18 cellular contexts compared by ENCODE assay signal in the genomic region with DNA sequence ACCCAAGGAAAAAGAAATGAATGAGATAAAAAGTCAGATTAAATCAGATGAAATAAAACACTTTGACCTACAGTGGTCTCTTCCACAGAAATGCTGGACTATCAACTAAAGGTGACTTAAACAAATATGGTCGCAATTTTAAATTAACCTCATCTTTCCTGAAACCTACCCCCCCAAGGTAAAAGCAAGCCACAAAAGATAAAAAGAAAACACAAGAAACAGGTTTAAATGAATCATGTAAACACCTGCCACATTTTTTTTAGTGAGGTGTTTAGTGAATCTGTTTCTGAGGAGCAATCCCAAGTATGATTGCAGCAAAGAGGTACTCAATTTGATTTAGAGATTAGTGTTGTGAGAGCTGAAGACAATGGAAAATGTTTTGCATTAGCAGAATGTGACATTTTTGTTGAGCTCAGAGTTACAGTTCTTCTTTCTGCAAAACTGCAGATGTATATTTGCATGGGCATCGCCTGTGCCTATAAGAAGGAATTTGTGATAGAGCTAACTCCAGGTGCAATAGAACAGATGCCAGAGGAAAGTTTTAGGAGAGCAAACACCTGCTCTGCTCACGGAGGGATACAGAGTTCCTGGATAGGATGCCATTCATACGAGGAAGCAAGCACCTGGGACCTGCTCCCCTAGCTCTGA.
"Had no signal": no experiment of that assay in that cellular context is flagged by ENCODE, and none has a peak within 500 bp of the region (broad histone marks: within the 10 kb centered on the region; RNA-seq: fewer than 3 reads in every experiment).

No MANE protein-coding gene starts in this region.

- H3K4me3 Mint-ChIP-seq: activated CD4-positive, alpha-beta T cell treated with anti-CD3 and anti-CD28 coated beads, Interleukin-2, amount 10 ng/mL, durations not matched to agents 7 days and 5 days; activated CD8-positive, alpha-beta T cell treated with anti-CD3 and anti-CD28 coated beads, Interleukin-2, amount 10 ng/mL, durations not matched to agents 7 days and 5 days; activated naive CD8-positive, alpha-beta T cell treated with anti-CD3 and anti-CD28 coated beads, Interleukin-2, amount 50 U/mL, for 24 hours; activated T-cell treated with anti-CD3 and anti-CD28 coated beads, Interleukin-2, amount 50 U/mL, for 24 hours; naive thymus-derived CD4-positive, alpha-beta T cell had no signal

- H3K27ac Mint-ChIP-seq: activated CD8-positive, alpha-beta T cell treated with anti-CD3 and anti-CD28 coated beads, Interleukin-2, amount 10 ng/mL, durations not matched to agents 7 days and 5 days; activated naive CD8-positive, alpha-beta T cell treated with anti-CD3 and anti-CD28 coated beads, Interleukin-2, amount 50 U/mL, for 24 hours; activated T-cell treated with anti-CD3 and anti-CD28 coated beads, Interleukin-2, amount 50 U/mL, for 24 hours; activated T-helper 2 cell treated with anti-CD3 and anti-CD28 coated beads, Interferon-gamma antibody, Interleukin-2, Interleukin-4, amounts not matched to agents 10 μg/mL and 5 μg/mL and 100 μg/mL, durations not matched to agents 14 hours and 24 hours and 36 hours; naive thymus-derived CD4-positive, alpha-beta T cell had no signal

- H3K9me3 Mint-ChIP-seq: activated CD4-positive, alpha-beta T cell treated with anti-CD3 and anti-CD28 coated beads, Interleukin-2, amount 10 ng/mL, durations not matched to agents 7 days and 5 days; activated naive CD8-positive, alpha-beta T cell treated with anti-CD3 and anti-CD28 coated beads, Interleukin-2, amount 50 U/mL, for 24 hours; activated T-cell treated with anti-CD3 and anti-CD28 coated beads, Interleukin-2, amount 50 U/mL, for 24 hours; activated T-helper 2 cell treated with anti-CD3 and anti-CD28 coated beads, Interferon-gamma antibody, Interleukin-2, Interleukin-4, amounts not matched to agents 10 μg/mL and 5 μg/mL and 100 μg/mL, durations not matched to agents 14 hours and 24 hours and 36 hours; naive thymus-derived CD4-positive, alpha-beta T cell had no signal

- DNase-seq: activated CD4-positive, alpha-beta T cell treated with anti-CD3 and anti-CD28 coated beads, Interleukin-2, amount 10 ng/mL, durations not matched to agents 7 days and 5 days; activated CD8-positive, alpha-beta T cell treated with anti-CD3 and anti-CD28 coated beads, Interleukin-2, amount 10 ng/mL, durations not matched to agents 7 days and 5 days; activated naive CD4-positive, alpha-beta T cell treated with Interleukin-2 at 50 U/mL for 16 hours; activated naive CD8-positive, alpha-beta T cell treated with anti-CD3 and anti-CD28 coated beads, Interleukin-2, amount 50 U/mL, for 24 hours; activated T-cell treated with anti-CD3 and anti-CD28 coated beads, Interleukin-2, amount 50 U/mL, for 24 hours; anterior cingulate cortex; brain microvascular endothelial cell; central memory CD4-positive, alpha-beta T cell; dorsolateral prefrontal cortex; mesendoderm; naive thymus-derived CD4-positive, alpha-beta T cell; pancreas; stimulated activated CD4-positive, alpha-beta T cell treated with anti-CD3 and anti-CD28 coated beads, Interleukin-4, amount 100 ng/mL, for 1 hour; testis; upper lobe of right lung had no signal

- ATAC-seq: activated CD4-positive, CD25-positive, alpha-beta regulatory T cell treated with anti-CD3 and anti-CD28 coated beads, Interleukin-2, amount 50 U/mL, for 24 hours; activated CD8-positive, alpha-beta T cell treated with anti-CD3 and anti-CD28 coated beads, Interleukin-2, amount 10 ng/mL, durations not matched to agents 7 days and 5 days; activated naive CD8-positive, alpha-beta T cell treated with anti-CD3 and anti-CD28 coated beads, Interleukin-2, amount 50 U/mL, for 24 hours; naive thymus-derived CD4-positive, alpha-beta T cell; pancreas; sciatic nerve; upper lobe of right lung had no signal
